ENCODE assay signal across 19 cellular contexts in genomic region chr4:1759818-1760223, GRCh38. TPM values are rescaled to one million over a fixed set of nuclear protein-coding genes. Genes with fewer than 3 reads are reported as not detected.
DNase-seq lines count a peak whose midpoint lies in the region; ATAC-seq and TF ChIP-seq lines count a peak whose summit lies in the region.
"Had no signal": no experiment of that assay in that cellular context is flagged by ENCODE, and none has a peak within 500 bp of the region (broad histone marks: within the 10 kb centered on the region; RNA-seq: fewer than 3 reads in every experiment).

No MANE protein-coding gene starts in this region.

- no peak overlapping the region for H3K14ac ChIP-seq in mesenchymal stem cell (ENCODE audit: low read length in 2 of 2)

- no peaks in the 10 kb centered on the region for H3K9me3 Mint-ChIP-seq in dendritic cell treated with granulocyte-macrophage colony-stimulating factor and Interleukin-4, amounts not matched to agents 40 ng/mL and 50 ng/mL, for 4 days
- H3K9me3 Mint-ChIP-seq: CD4-positive, alpha-beta memory T cell had no signal

- H3K18ac ChIP-seq in mesenchymal stem cell (ENCODE audit: low read depth in 1 of 2, low read length in 2 of 2), result no peak overlapping the region

- H3K27ac ChIP-seq in mesenchymal stem cell (ENCODE audit: low read length, poor library complexity, severe bottlenecking), result no peak overlapping the region
- H3K27ac ChIP-seq: breast epithelium, gastrocnemius medialis, neutrophil, Peyer's patch, suprapubic skin had no signal

- no peak overlapping the region for H3K4me2 ChIP-seq in mesenchymal stem cell (ENCODE audit: low read length, poor library complexity, severe bottlenecking)

- DNase-seq in GM13977 (ENCODE audit: low spot score) (no peak), NT2/D1 (ENCODE audit: low read depth, low spot score) (no peak), mesenchymal stem cell (no peak), NCI-H2227 (lab: John Stamatoyannopoulos, UW; ENCODE audit: unreplicated experiment) (no peak), SIG-M5 (lab: John Stamatoyannopoulos, UW) (no peak)
- DNase-seq: activated CD4-positive, alpha-beta T cell treated with anti-CD3 and anti-CD28 coated beads for 4 hours; activated gamma-delta T cell; CD4-positive, alpha-beta memory T cell; gastrocnemius medialis; left colon; NCI-H1417 treated with DMSO at 0.1 percent for 48 hours; NCI-H774; Peyer's patch had no signal

- 74% methylated on average over 13 of the region's 13 CpGs for WGBS in mesenchymal stem cell

- H4K91ac ChIP-seq in mesenchymal stem cell (ENCODE audit: low read length), result no peak overlapping the region

- H3K9me3 ChIP-seq in NT2/D1 (ENCODE audit: insufficient read depth, low read length) (no peaks in the 10 kb centered on the region), mesenchymal stem cell (ENCODE audit: control insufficient read depth, low read length) (no peaks in the 10 kb centered on the region)
- H3K9me3 ChIP-seq: breast epithelium, gastrocnemius medialis, neutrophil, Peyer's patch, suprapubic skin had no signal

- H3K79me1 ChIP-seq in mesenchymal stem cell (replicated peaks; ENCODE audit: low read length, poor library complexity, severe bottlenecking), result no peaks in the 10 kb centered on the region

- no peak overlapping the region for H2AK5ac ChIP-seq in mesenchymal stem cell (ENCODE audit: low read length, severe bottlenecking)

- in situ Hi-C loops in GM13977 (cut with MboI; ENCODE audit: low pct_unique_long_range_greater_than_20kb, low sequenced_read_pairs, unreplicated experiment), result no loop called here

- no peak overlapping the region for H2BK15ac ChIP-seq in mesenchymal stem cell (ENCODE audit: low read depth, poor library complexity, severe bottlenecking)

- no peak overlapping the region for H3K4me3 Mint-ChIP-seq in dendritic cell treated with granulocyte-macrophage colony-stimulating factor and Interleukin-4, amounts not matched to agents 40 ng/mL and 50 ng/mL, for 4 days
- H3K4me3 Mint-ChIP-seq: CD4-positive, alpha-beta memory T cell had no signal

- peak; percentile 6 for TF ChIP-seq CTCF in GM13977 (IDR thresholded peaks at IDR 0.05; ENCODE audit: extremely low read depth, insufficient read depth, missing control alignments)

- H3K27me3 ChIP-seq in NT2/D1 (ENCODE audit: insufficient read depth, insufficient read length) (peaks cover 5% of the 10 kb centered on the region), mesenchymal stem cell (ENCODE audit: control insufficient read depth in 1 of 2, insufficient read depth in 1 of 2, low read length in 2 of 2) (peaks cover 0 to 14% of the 10 kb centered on the region in 2 experiments)
- H3K27me3 ChIP-seq: breast epithelium, Peyer's patch, suprapubic skin had no signal

- no peak overlapping the region for H2AFZ ChIP-seq in mesenchymal stem cell (ENCODE audit: low read depth, low read length)

- H3K36me3 Mint-ChIP-seq in dendritic cell treated with granulocyte-macrophage colony-stimulating factor and Interleukin-4, amounts not matched to agents 40 ng/mL and 50 ng/mL, for 4 days (ENCODE audit: low read depth), result no peaks in the 10 kb centered on the region
- H3K36me3 Mint-ChIP-seq: CD4-positive, alpha-beta memory T cell had no signal

- H3K4me1 ChIP-seq in NT2/D1 (ENCODE audit: insufficient read depth, insufficient read length) (peaks cover 40% of the 10 kb centered on the region), mesenchymal stem cell (ENCODE audit: control insufficient read depth, insufficient read depth, low read depth, low read length) (peaks cover 26% of the 10 kb centered on the region)

- no peak overlapping the region for H3K4ac ChIP-seq in mesenchymal stem cell (ENCODE audit: low read depth in 1 of 2, low read length in 2 of 2)

- H3K4me1 Mint-ChIP-seq in dendritic cell treated with granulocyte-macrophage colony-stimulating factor and Interleukin-4, amounts not matched to agents 40 ng/mL and 50 ng/mL, for 4 days (ENCODE audit: low read depth), result peaks cover 5% of the 10 kb centered on the region
- H3K4me1 Mint-ChIP-seq: CD4-positive, alpha-beta memory T cell had no signal

- no peak overlapping the region for H3K23ac ChIP-seq in mesenchymal stem cell (ENCODE audit: low read length in 2 of 2)

- H3K27ac Mint-ChIP-seq in dendritic cell treated with granulocyte-macrophage colony-stimulating factor and Interleukin-4, amounts not matched to agents 40 ng/mL and 50 ng/mL, for 4 days, result peak overlapping the region; percentile 49

- peak overlapping the region; percentile 47 for H4K8ac ChIP-seq in mesenchymal stem cell (ENCODE audit: low read length)

- no peak overlapping the region for H2BK120ac ChIP-seq in mesenchymal stem cell (ENCODE audit: low read depth, low read length)

- no peak for ATAC-seq in GM21786 (IDR thresholded peaks at IDR 0.05; ENCODE audit: unreplicated experiment)
- ATAC-seq in HG02870 (IDR thresholded peaks at IDR 0.05; ENCODE audit: unreplicated experiment), result no peak
- ATAC-seq: gastrocnemius medialis, left colon had no signal

- H3K4me3 ChIP-seq in NT2/D1 (ENCODE audit: insufficient read length, low read depth) (no peak overlapping the region), mesenchymal stem cell (ENCODE audit: insufficient read depth in 1 of 2, low read depth in 1 of 2, low read length in 2 of 2) (no peak overlapping the region)
- H3K4me3 ChIP-seq: breast epithelium, gastrocnemius medialis, Peyer's patch, suprapubic skin had no signal

- H3K27me3 Mint-ChIP-seq in dendritic cell treated with granulocyte-macrophage colony-stimulating factor and Interleukin-4, amounts not matched to agents 40 ng/mL and 50 ng/mL, for 4 days, result peaks cover 43% of the 10 kb centered on the region

- H3K36me3 ChIP-seq in NT2/D1 (ENCODE audit: insufficient read depth, insufficient read length, low read length), result no peaks in the 10 kb centered on the region
- no peaks in the 10 kb centered on the region for H3K36me3 ChIP-seq in mesenchymal stem cell (ENCODE audit: control insufficient read depth in 1 of 2, insufficient read depth in 2 of 2, low read depth in 1 of 2, low read length in 2 of 2)
- H3K36me3 ChIP-seq: breast epithelium, gastrocnemius medialis, neutrophil, Peyer's patch, suprapubic skin had no signal

- H2BK12ac ChIP-seq in mesenchymal stem cell (ENCODE audit: low read length in 2 of 2), result no peak overlapping the region

- H3K9ac ChIP-seq in NT2/D1 (ENCODE audit: insufficient read length, low read depth) (peak overlapping the region; percentile 21), mesenchymal stem cell (ENCODE audit: low read length) (no peak overlapping the region)

- no peak overlapping the region for H2BK5ac ChIP-seq in mesenchymal stem cell (ENCODE audit: low read depth, low read length, poor library complexity, severe bottlenecking)

- intact Hi-C loops in dendritic cell treated with granulocyte-macrophage colony-stimulating factor and Interleukin-4, amounts not matched to agents 40 ng/mL and 50 ng/mL, for 4 days (cut with micrococcal nuclease), result no loop called here

RNA-seq across cellular contexts. Expression of gene FGFR3, which starts 33.3 kb away (rescaled TPM):
- 0.65 TPM for polyA plus RNA-seq in mesenchymal stem cell (2013, experiment 1 of 2)
- 0.48 TPM for polyA plus RNA-seq in mesenchymal stem cell (2013, experiment 2 of 2)
- polyA plus RNA-seq: CD4-positive, alpha-beta memory T cell had no signal

RNA-seq across cellular contexts. Expression of gene TACC3, which starts 38.5 kb away (rescaled TPM):
- 11.9 TPM for polyA plus RNA-seq in mesenchymal stem cell (2013, experiment 1 of 2)
- 10.9 TPM for polyA plus RNA-seq in mesenchymal stem cell (2013, experiment 2 of 2)

RNA-seq across cellular contexts. Expression of gene TMEM129, which starts 38.7 kb away (rescaled TPM):
- 22.0 TPM for polyA plus RNA-seq in mesenchymal stem cell (2013, experiment 1 of 2)
- polyA plus RNA-seq in mesenchymal stem cell (2013, experiment 2 of 2), result 22.8 TPM

RNA-seq across cellular contexts. Expression of gene SLBP, which starts 47.7 kb away (rescaled TPM):
- 45.8 TPM for polyA plus RNA-seq in mesenchymal stem cell (2013, experiment 1 of 2)
- 48.7 TPM for polyA plus RNA-seq in mesenchymal stem cell (2013, experiment 2 of 2)
